In genomic region chr9:94135222-94135621, GRCh38 we compare ENCODE assay signal across 11 cellular contexts. TPM values are rescaled to one million over a fixed set of nuclear protein-coding genes. Genes with fewer than 3 reads are reported as not detected.
DNase-seq lines count a peak whose midpoint lies in the region; ATAC-seq and TF ChIP-seq lines count a peak whose summit lies in the region.
"Had no signal": no experiment of that assay in that cellular context is flagged by ENCODE, and none has a peak within 500 bp of the region (broad histone marks: within the 10 kb centered on the region; RNA-seq: fewer than 3 reads in every experiment).

No MANE protein-coding gene starts in this region.

- intact Hi-C loops in esophagus muscularis mucosa (cut with DNase I), result no loop called here

- H3K4me1 ChIP-seq in esophagus muscularis mucosa (peaks cover 36 to 68% (median 60%) of the 10 kb centered on the region in 4 donors), upper lobe of left lung (peaks cover 14 to 36% (median 26%) of the 10 kb centered on the region in 4 donors)
- H3K4me1 ChIP-seq: colonic mucosa had no signal

- in situ Hi-C loops in KBM-7 (cut with MboI; ENCODE audit: low pct_unique_long_range_greater_than_20kb, low sequenced_read_pairs), result no loop called here

- ATAC-seq in upper lobe of left lung (ENCODE audit: low FRiP score in 2 of 2) (peak; percentile 80 to 84), GM21825 (IDR thresholded peaks at IDR 0.05; ENCODE audit: unreplicated experiment) (no peak)
- no peak for ATAC-seq in effector memory CD8-positive, alpha-beta T cell (replicated peaks)
- ATAC-seq: stimulated activated naive CD8-positive, alpha-beta T cell treated with anti-CD3 and anti-CD28 coated beads, Interleukin-15, amount 100 ng/mL, for 72 hours had no signal

- no peak overlapping the region for H3K4me3 Mint-ChIP-seq in effector memory CD8-positive, alpha-beta T cell
- H3K4me3 Mint-ChIP-seq: stimulated activated naive CD8-positive, alpha-beta T cell treated with anti-CD3 and anti-CD28 coated beads, Interleukin-15, amount 100 ng/mL, for 72 hours had no signal

- POLR2A ChIA-PET in RWPE1 (lab: Yijun Ruan, JAX; ENCODE audit: low non-redundant PET), result no interaction called here

- peak overlapping the region in 3 of 4 donors; percentile 16 to 29 (median 18) for H3K4me3 ChIP-seq in esophagus muscularis mucosa
- no peak overlapping the region for H3K4me3 ChIP-seq in upper lobe of left lung
- H3K4me3 ChIP-seq: colonic mucosa had no signal

- TF ChIP-seq EP300 in esophagus muscularis mucosa (IDR thresholded peaks at IDR 0.05) (peak; percentile 99), upper lobe of left lung (IDR thresholded peaks at IDR 0.05) (peak; percentile 39 to 99 (median 84))

- peak; percentile 68 for DNase-seq in RWPE1 (ENCODE audit: low spot score)
- no peak for DNase-seq in esophagus muscularis mucosa (ENCODE audit: extremely low spot score)
- peak; percentile 44 for DNase-seq in mucosa of gallbladder (ENCODE audit: low spot score)
- DNase-seq in upper lobe of left lung, result peak in 1 of 2 donors; percentile 58
- no peak for DNase-seq in effector memory CD8-positive, alpha-beta T cell
- DNase-seq in KBM-7, result no peak
- DNase-seq: colonic mucosa; KG1; NCI-H524 treated with DMSO at 0.1 percent for 48 hours; stimulated activated naive CD8-positive, alpha-beta T cell treated with anti-CD3 and anti-CD28 coated beads, Interleukin-15, amount 100 ng/mL, for 72 hours had no signal

- TF ChIP-seq CTCF in RWPE1 (conservative IDR thresholded peaks at IDR 0.05; ENCODE audit: low read depth), result no peak
- TF ChIP-seq CTCF in esophagus muscularis mucosa (IDR thresholded peaks at IDR 0.05), result peak in 1 of 3 experiments; percentile 50
- peak in 2 of 6 experiments; percentile 19 to 32 for TF ChIP-seq CTCF in upper lobe of left lung (IDR thresholded peaks at IDR 0.05)

- H3K27ac ChIP-seq in RWPE1, result peak overlapping the region; percentile 97
- H3K27ac ChIP-seq in esophagus muscularis mucosa (replicated peaks in 1 of 4), result peak overlapping the region; percentile 88 to 93 (median 89)
- peak overlapping the region; percentile 65 to 89 (median 72) for H3K27ac ChIP-seq in upper lobe of left lung
- H3K27ac ChIP-seq: colonic mucosa had no signal

- no peaks in the 10 kb centered on the region for H3K9me3 Mint-ChIP-seq in effector memory CD8-positive, alpha-beta T cell

- H3K27ac Mint-ChIP-seq in effector memory CD8-positive, alpha-beta T cell, result no peak overlapping the region
- H3K27ac Mint-ChIP-seq: stimulated activated naive CD8-positive, alpha-beta T cell treated with anti-CD3 and anti-CD28 coated beads, Interleukin-15, amount 100 ng/mL, for 72 hours had no signal

- TF ChIP-seq POLR2A in esophagus muscularis mucosa (IDR thresholded peaks at IDR 0.05; ENCODE audit: low read depth) (no peak), upper lobe of left lung (IDR thresholded peaks at IDR 0.05) (no peak)

- 13% methylated on average over 3 of the region's 3 CpGs for WGBS in esophagus muscularis mucosa
- WGBS in upper lobe of left lung, 2 donors, result 21 to 35% methylated on average over 3 of the region's 3 CpGs

- H3K27me3 ChIP-seq in esophagus muscularis mucosa, result no peaks in the 10 kb centered on the region
- no peaks in the 10 kb centered on the region for H3K27me3 ChIP-seq in upper lobe of left lung
- H3K27me3 ChIP-seq: colonic mucosa had no signal

- H3K36me3 ChIP-seq in esophagus muscularis mucosa, result no peaks in the 10 kb centered on the region
- no peaks in the 10 kb centered on the region for H3K36me3 ChIP-seq in upper lobe of left lung
- H3K36me3 ChIP-seq: colonic mucosa had no signal

- CTCF ChIA-PET in RWPE1 (lab: Yijun Ruan, JAX), result interaction anchor here (0.6 to 0.8 kb wide), 2 partner anchors 9 to 154 kb away, joined by 3 to 4 read pairs; no protein-coding TSS in a partner anchor

- H3K27me3 Mint-ChIP-seq in effector memory CD8-positive, alpha-beta T cell, result peaks cover 13 to 25% of the 10 kb centered on the region in 2 donors
- H3K27me3 Mint-ChIP-seq: stimulated activated naive CD8-positive, alpha-beta T cell treated with anti-CD3 and anti-CD28 coated beads, Interleukin-15, amount 100 ng/mL, for 72 hours had no signal

- no peaks in the 10 kb centered on the region for H3K36me3 Mint-ChIP-seq in effector memory CD8-positive, alpha-beta T cell (ENCODE audit: insufficient read depth)

- H3K4me1 Mint-ChIP-seq in effector memory CD8-positive, alpha-beta T cell (ENCODE audit: low read depth in 2 of 2), result no peaks in the 10 kb centered on the region
- H3K4me1 Mint-ChIP-seq: stimulated activated naive CD8-positive, alpha-beta T cell treated with anti-CD3 and anti-CD28 coated beads, Interleukin-15, amount 100 ng/mL, for 72 hours had no signal

- H3K9me3 ChIP-seq in esophagus muscularis mucosa (no peaks in the 10 kb centered on the region), upper lobe of left lung (no peaks in the 10 kb centered on the region)
- H3K9me3 ChIP-seq: colonic mucosa had no signal

RNA-seq across cellular contexts. Expression of gene PTPDC1, which starts 51.0 kb away (rescaled TPM):
- total RNA-seq in esophagus muscularis mucosa (10 to 100 TPM; 15.4 to 21.6 (median 17.8) TPM), mucosa of gallbladder (4.6 TPM), upper lobe of left lung (10 to 100 TPM in 4 of 6 donors, 1 to 10 TPM in 2; 9.0 to 24.5 (median 16.6) TPM)

Comparison
In these comparisons a context has a peak if more than half of its experiments do, and no peak if none do; other contexts are left out.
1. DNase-seq: peak in RWPE1 (single experiment) and mucosa of gallbladder (single experiment); none in esophagus muscularis mucosa (single experiment), effector memory CD8-positive, alpha-beta T cell (0 of 3) and KBM-7 (single experiment).
2. H3K4me3 ChIP-seq: peak in esophagus muscularis mucosa (3 of 4); none in upper lobe of left lung (0 of 4).
3. ATAC-seq: peak in upper lobe of left lung (2 of 2); none in effector memory CD8-positive, alpha-beta T cell (single experiment) and GM21825 (single experiment).
4. Peak in every context shown above with its lines, with median percentiles within 50 percentile points of each other: H3K27ac ChIP-seq.